ENCODE assay signal across 20 cellular contexts in genomic region chr6:137423444-137424168, GRCh38.
DNase-seq lines count a peak whose midpoint lies in the region; ATAC-seq, FAIRE-seq and TF ChIP-seq lines count a peak whose summit lies in the region.
"Had no signal": no experiment of that assay in that cellular context is flagged by ENCODE, and none has a peak within 500 bp of the region (broad histone marks: within the 10 kb centered on the region; RNA-seq: fewer than 3 reads in every experiment).

No MANE protein-coding gene starts in this region.

- H3K4me2 ChIP-seq in OCI-LY7 (ENCODE audit: low read length): peak overlapping the region; percentile 68

- intact Hi-C loops in OCI-LY7 (cut with micrococcal nuclease; ENCODE audit: unreplicated experiment) (loop anchor here (10.0 kb wide), 1 partner anchor 329 kb away; no protein-coding TSS in a partner anchor), left ventricle myocardium inferior (cut with micrococcal nuclease) (no loop called here)

- CTCF ChIA-PET in OCI-LY7 (lab: Charles Lee; ENCODE audit: unreplicated experiment): interaction anchor here (0.5 kb wide), 1 partner anchor 24 kb away, joined by 4 read pairs; no protein-coding TSS in a partner anchor

- peak overlapping the region; percentile 47; the same call in 1 of the 2 replicates for H3K9ac ChIP-seq in HUES48 (ENCODE audit: low read depth, low read length)

- FAIRE-seq in GM12891 (lab: Jason Lieb, UNC): no peak

- ATAC-seq in HG02884 (IDR thresholded peaks at IDR 0.05; ENCODE audit: unreplicated experiment): no peak
- ATAC-seq: activated CD4-positive, alpha-beta T cell treated with anti-CD3 and anti-CD28 coated beads for 36 hours; Panc1 had no signal

- H3K27ac ChIP-seq in HUES48 (ENCODE audit: low read depth, low read length) (peak overlapping the region; percentile 91), OCI-LY7 (ENCODE audit: low read depth, low read length, poor library complexity, severe bottlenecking) (peak overlapping the region; percentile 65), left ventricle myocardium inferior (replicated peaks) (no peak overlapping the region)
- H3K27ac ChIP-seq: SK-N-MC, uterus had no signal

- H3K4me3 Mint-ChIP-seq in T-helper 2 cell treated with Interferon-gamma antibody and Interleukin-4, amounts not matched to agents 5 μg/mL and 100 μg/mL, for 36 hours: no peak overlapping the region
- H3K4me3 Mint-ChIP-seq: activated CD4-positive, alpha-beta T cell treated with anti-CD3 and anti-CD28 coated beads for 36 hours; mesothelial cell of epicardium had no signal

- POLR2A ChIA-PET in OCI-LY7 (lab: Charles Lee): interaction anchor here (1.0 to 2.0 kb wide), 2 partner anchors 12 to 185 kb away, joined by 3 to 4 read pairs; no protein-coding TSS in a partner anchor

- H3K27ac Mint-ChIP-seq in T-helper 2 cell treated with Interferon-gamma antibody and Interleukin-4, amounts not matched to agents 5 μg/mL and 100 μg/mL, for 36 hours: no peak overlapping the region
- H3K27ac Mint-ChIP-seq: activated CD4-positive, alpha-beta T cell treated with anti-CD3 and anti-CD28 coated beads for 36 hours; mesothelial cell of epicardium; progenitor cell of endocrine pancreas had no signal

- peaks cover 11% of the 10 kb centered on the region for H3K4me1 Mint-ChIP-seq in T-helper 2 cell treated with Interferon-gamma antibody and Interleukin-4, amounts not matched to agents 5 μg/mL and 100 μg/mL, for 36 hours (ENCODE audit: low read depth)

- TF ChIP-seq CTCF in OCI-LY7 (conservative IDR thresholded peaks at IDR 0.05; ENCODE audit: low read length): no peak
- no peak for TF ChIP-seq CTCF in left ventricle myocardium inferior (IDR thresholded peaks at IDR 0.05; ENCODE audit: borderline replicate concordance)

- BruUV-seq in OCI-LY7 (replicated peaks; lab: Mats Ljungman, UMichigan): no TSS peak

- no peak for TF ChIP-seq POLR2A in GM12891 (IDR thresholded peaks at IDR 0.05; ENCODE audit: low read depth, low read length)

- H3K36me3 Mint-ChIP-seq in T-helper 2 cell treated with Interferon-gamma antibody and Interleukin-4, amounts not matched to agents 5 μg/mL and 100 μg/mL, for 36 hours (ENCODE audit: low read depth): peaks cover 2% of the 10 kb centered on the region
- H3K36me3 Mint-ChIP-seq: mesothelial cell of epicardium had no signal

- H3K27me3 Mint-ChIP-seq in T-helper 2 cell treated with Interferon-gamma antibody and Interleukin-4, amounts not matched to agents 5 μg/mL and 100 μg/mL, for 36 hours (ENCODE audit: low read depth): peaks cover 3% of the 10 kb centered on the region
- H3K27me3 Mint-ChIP-seq: activated CD4-positive, alpha-beta T cell treated with anti-CD3 and anti-CD28 coated beads for 36 hours had no signal

- no peaks in the 10 kb centered on the region for H3K79me2 ChIP-seq in OCI-LY7 (ENCODE audit: insufficient read depth, low read depth, low read length)

- no peaks in the 10 kb centered on the region for H3K9me3 ChIP-seq in HUES48 (ENCODE audit: control insufficient read depth, insufficient read depth, low read length)
- H3K9me3 ChIP-seq in OCI-LY7 (ENCODE audit: low read length): peaks cover 10% of the 10 kb centered on the region; the same call in 1 of the 2 replicates
- no peaks in the 10 kb centered on the region for H3K9me3 ChIP-seq in left ventricle myocardium inferior (replicated peaks)
- H3K9me3 ChIP-seq: uterus had no signal

- H3K4me3 ChIP-seq in HUES48 (ENCODE audit: low read depth, low read length) (peak overlapping the region; percentile 10), OCI-LY7 (ENCODE audit: low read depth, low read length, poor library complexity, severe bottlenecking) (peak overlapping the region; percentile 39), left ventricle myocardium inferior (no peak overlapping the region)
- H3K4me3 ChIP-seq: SK-N-MC, uterus had no signal

- H3K9me3 Mint-ChIP-seq in T-helper 2 cell treated with Interferon-gamma antibody and Interleukin-4, amounts not matched to agents 5 μg/mL and 100 μg/mL, for 36 hours: peaks cover 4% of the 10 kb centered on the region

- no peaks in the 10 kb centered on the region for H3K36me3 ChIP-seq in HUES48 (ENCODE audit: control insufficient read depth, insufficient read depth, low read length)
- no peaks in the 10 kb centered on the region; the same call in 1 of the 2 replicates for H3K36me3 ChIP-seq in OCI-LY7 (ENCODE audit: insufficient read depth, low read length)
- no peaks in the 10 kb centered on the region for H3K36me3 ChIP-seq in left ventricle myocardium inferior
- H3K36me3 ChIP-seq: uterus had no signal

- H3K9me2 ChIP-seq in OCI-LY7 (ENCODE audit: insufficient read depth, low read length): no peaks in the 10 kb centered on the region

- H2AFZ ChIP-seq in OCI-LY7 (ENCODE audit: low read length): peak overlapping the region; percentile 83; the same call in 1 of the 2 replicates

- H3K27me3 ChIP-seq in HUES48 (ENCODE audit: control insufficient read depth, insufficient read depth, low read length) (no peaks in the 10 kb centered on the region), left ventricle myocardium inferior (ENCODE audit: low read depth) (peaks cover 29% of the 10 kb centered on the region)
- H3K27me3 ChIP-seq: uterus had no signal

- H3K4me1 ChIP-seq in HUES48 (ENCODE audit: control insufficient read depth, insufficient read depth, low read length): peaks cover 27% of the 10 kb centered on the region
- peaks cover 45% of the 10 kb centered on the region for H3K4me1 ChIP-seq in OCI-LY7 (ENCODE audit: insufficient read depth, low read length, poor library complexity, severe bottlenecking)
- no peaks in the 10 kb centered on the region for H3K4me1 ChIP-seq in left ventricle myocardium inferior
- H3K4me1 ChIP-seq: uterus had no signal

- DNase-seq in GM12891 (ENCODE audit: insufficient read length, low spot score) (no peak), OCI-LY7 (ENCODE audit: low spot score) (peak; percentile 65), iPS-NIHi7 (ENCODE audit: extremely low spot score) (peak; percentile 79), SW 1271 (lab: John Stamatoyannopoulos, UW) (no peak), left ventricle myocardium inferior (no peak)
- DNase-seq in T-helper 2 cell treated with Interferon-gamma antibody and Interleukin-4, amounts not matched to agents 5 μg/mL and 100 μg/mL, for 36 hours (ENCODE audit: low spot score): no peak
- DNase-seq: activated CD4-positive, alpha-beta T cell treated with anti-CD3 and anti-CD28 coated beads for 36 hours; activated CD8-positive, alpha-beta memory T cell treated with anti-CD3 and anti-CD28 coated beads, Interleukin-2, amount 50 U/mL, for 48 hours; activated gamma-delta T cell treated with Interleukin-2 at 50 U/mL for 16 hours; anterior cingulate cortex; effector CD8-positive, alpha-beta T cell; NCI-H2081; NCI-H774; uterus had no signal

- no peaks in the 10 kb centered on the region for H4K20me1 ChIP-seq in OCI-LY7 (ENCODE audit: insufficient read depth, low read length)

TF ChIP-seq in GM12891, 5 proteins besides CTCF, POLR2A, EP300 and RAD21:
- TF ChIP-seq PAX5 (IDR thresholded peaks at IDR 0.05; ENCODE audit: insufficient read depth, low read length, severe bottlenecking) (no peak), POU2F2 (IDR thresholded peaks at IDR 0.05; ENCODE audit: low read depth, low read length) (0 out of 2 replicates have a peak, but pooled peaks have one; percentile 70), SPI1 (IDR thresholded peaks at IDR 0.05; ENCODE audit: low read depth, low read length) (peak; percentile 24; the same call in 1 of the 2 replicates)

Comparison
In these comparisons a context has a peak if more than half of its experiments do, and no peak if none do; other contexts are left out.
1. DNase-seq: peak in OCI-LY7 (single experiment) and iPS-NIHi7 (single experiment); none in GM12891 (single experiment), SW 1271 (0 of 2), left ventricle myocardium inferior (single experiment) and T-helper 2 cell treated with Interferon-gamma antibody and Interleukin-4, amounts not matched to agents 5 μg/mL and 100 μg/mL, for 36 hours (single experiment).